Comparison of ENCODE assay signal across 8 cellular contexts in genomic region chr5:34915139-34915855, GRCh38. TPM values are rescaled to one million over a fixed set of nuclear protein-coding genes. Genes with fewer than 3 reads are reported as not detected.
DNase-seq lines count a peak whose midpoint lies in the region; ATAC-seq and TF ChIP-seq lines count a peak whose summit lies in the region.

TSS of gene BRIX1 (plus strand) at chr5:34915711. CDS start at chr5:34915739, 28 bp downstream.
TSS of gene RAD1 (minus strand) at chr5:34915504. CDS start at chr5:34914892, 612 bp downstream.

- peaks cover 82% of the 10 kb centered on the region for H3K79me2 ChIP-seq in SU-DHL-6 (ENCODE audit: insufficient read depth, low read length)

- H3K27me3 Mint-ChIP-seq in activated naive CD8-positive, alpha-beta T cell treated with anti-CD3 and anti-CD28 coated beads, Interleukin-2, amount 10 ng/mL, durations not matched to agents 7 days and 5 days: no peaks in the 10 kb centered on the region

- intact Hi-C loops in head of caudate nucleus (cut with DNase I): loop anchor here (2.0 kb wide), 1 partner anchor 14 kb away; the partner anchor contains the start of gene DNAJC21
- intact Hi-C loops in ovary (cut with DNase I): loop anchor here in 1 of 4 donors (10.0 kb wide), 1 partner anchor 1240 kb away; the partner anchor contains the start of genes LMBRD2 and SKP2

- TF ChIP-seq POLR2A in ovary (IDR thresholded peaks at IDR 0.05): peak; percentile 16

- TF ChIP-seq CTCF in GM12875 (IDR thresholded peaks at IDR 0.05; ENCODE audit: borderline replicate concordance, insufficient read depth, low read depth, low read length) (no peak), SU-DHL-6 (IDR thresholded peaks at IDR 0.05; ENCODE audit: insufficient read depth, low read length, poor library complexity, severe bottlenecking) (no peak), ovary (IDR thresholded peaks at IDR 0.05) (peak in 1 of 3 donors; percentile 50)

- 0 to 1% (median 0%) methylated on average over 61 to 67 of the region's 67 CpGs for WGBS in ovary, 3 donors
- WGBS in thymus: under 1% methylated on average over 67 of the region's 67 CpGs

- peak within 1 kb of the TSS; percentile 99 for H3K4me2 ChIP-seq in SU-DHL-6 (ENCODE audit: low read depth, low read length, poor library complexity, severe bottlenecking)

- DNase-seq in NCI-H1417 (lab: John Stamatoyannopoulos, UW) (peak; percentile 97 to 99 (median 98)), head of caudate nucleus (peak; percentile 93 to 99 (median 98)), ovary (peak; percentile 92 to 97 (median 93))
- DNase-seq in activated naive CD8-positive, alpha-beta T cell treated with anti-CD3 and anti-CD28 coated beads, Interleukin-2, amount 10 ng/mL, durations not matched to agents 7 days and 5 days: peak; percentile 95

- no peaks in the 10 kb centered on the region for H3K27me3 ChIP-seq in SU-DHL-6 (ENCODE audit: low read length)
- H3K27me3 ChIP-seq in ovary: no peaks in the 10 kb centered on the region
- H3K27me3 ChIP-seq in thymus (ENCODE audit: control insufficient read depth, insufficient read depth): no peaks in the 10 kb centered on the region

- H3K9me2 ChIP-seq in SU-DHL-6 (replicated peaks; ENCODE audit: insufficient read depth, low read length): no peaks in the 10 kb centered on the region

- H3K27ac ChIP-seq in SU-DHL-6 (ENCODE audit: low read depth, low read length) (peak within 1 kb of the TSS; percentile 80), ovary (peak within 1 kb of the TSS; percentile 49 to 90), thymus (ENCODE audit: low read depth) (peak within 1 kb of the TSS; percentile 87)

- TF ChIP-seq EP300 in ovary (IDR thresholded peaks at IDR 0.05): no peak

- H3F3A ChIP-seq in SU-DHL-6 (ENCODE audit: insufficient read depth): peaks cover 20% of the 10 kb centered on the region; the same call in 1 of the 2 replicates

- peaks cover 25% of the 10 kb centered on the region for H3K4me1 Mint-ChIP-seq in activated naive CD8-positive, alpha-beta T cell treated with anti-CD3 and anti-CD28 coated beads, Interleukin-2, amount 10 ng/mL, durations not matched to agents 7 days and 5 days

- H3K9me3 ChIP-seq in SU-DHL-6 (ENCODE audit: insufficient read depth, low read length) (no peaks in the 10 kb centered on the region), ovary (no peaks in the 10 kb centered on the region), thymus (ENCODE audit: control insufficient read depth) (no peaks in the 10 kb centered on the region)

- H3K36me3 ChIP-seq in SU-DHL-6 (ENCODE audit: low read length): peaks cover 48% of the 10 kb centered on the region
- H3K36me3 ChIP-seq in ovary: no peaks in the 10 kb centered on the region
- no peaks in the 10 kb centered on the region for H3K36me3 ChIP-seq in thymus (ENCODE audit: control insufficient read depth, insufficient read depth)

- H3K36me3 Mint-ChIP-seq in activated naive CD8-positive, alpha-beta T cell treated with anti-CD3 and anti-CD28 coated beads, Interleukin-2, amount 10 ng/mL, durations not matched to agents 7 days and 5 days: peaks cover 19% of the 10 kb centered on the region

- H3K4me1 ChIP-seq in ovary (ENCODE audit: insufficient read depth) (peaks cover 6% of the 10 kb centered on the region), thymus (ENCODE audit: control insufficient read depth, insufficient read depth, low read length) (peaks cover 14% of the 10 kb centered on the region)

- no peak within 1 kb of the TSS for H3K4me3 Mint-ChIP-seq in activated naive CD8-positive, alpha-beta T cell treated with anti-CD3 and anti-CD28 coated beads, Interleukin-2, amount 10 ng/mL, durations not matched to agents 7 days and 5 days

- POLR2A ChIA-PET in activated naive CD8-positive, alpha-beta T cell treated with anti-CD3 and anti-CD28 coated beads, Interleukin-2, amount 10 ng/mL, durations not matched to agents 7 days and 5 days (lab: Charles Lee): interaction anchor here (0.6 to 6.2 kb wide), 11 partner anchors 9 to 1238 kb away, joined by 3 to 108 read pairs (median 4); partner anchors contain the start of genes DNAJC21 and TTC23L

- H3K27ac Mint-ChIP-seq in activated naive CD8-positive, alpha-beta T cell treated with anti-CD3 and anti-CD28 coated beads, Interleukin-2, amount 10 ng/mL, durations not matched to agents 7 days and 5 days: peak within 1 kb of the TSS; percentile 40

- peak within 1 kb of the TSS; percentile 89 for H2AFZ ChIP-seq in SU-DHL-6 (ENCODE audit: low read depth, low read length, severe bottlenecking)

- peak within 1 kb of the TSS; percentile 97 for H3K9ac ChIP-seq in SU-DHL-6 (ENCODE audit: low read length)

- peak within 1 kb of the TSS; percentile 76 for H3K4me3 ChIP-seq in GM12875 (ENCODE audit: low read depth, low read length)
- H3K4me3 ChIP-seq in SU-DHL-6 (ENCODE audit: insufficient read depth, low read length, poor library complexity, severe bottlenecking): peak within 1 kb of the TSS; percentile 97
- peak within 1 kb of the TSS; percentile 87 for H3K4me3 ChIP-seq in ovary
- H3K4me3 ChIP-seq in thymus (ENCODE audit: low read length): peak within 1 kb of the TSS; percentile 66

- H4K20me1 ChIP-seq in SU-DHL-6 (ENCODE audit: low read depth, low read length): peaks cover 22% of the 10 kb centered on the region

- no peaks in the 10 kb centered on the region for H3K9me3 Mint-ChIP-seq in activated naive CD8-positive, alpha-beta T cell treated with anti-CD3 and anti-CD28 coated beads, Interleukin-2, amount 10 ng/mL, durations not matched to agents 7 days and 5 days

- peak; percentile 99 for ATAC-seq in HG02763 (IDR thresholded peaks at IDR 0.05; ENCODE audit: unreplicated experiment)
- ATAC-seq in activated naive CD8-positive, alpha-beta T cell treated with anti-CD3 and anti-CD28 coated beads, Interleukin-2, amount 10 ng/mL, durations not matched to agents 7 days and 5 days (ENCODE audit: low read depth): peak; percentile 96

RNA-seq across cellular contexts. Expression of gene BRIX1, which starts in this region (rescaled TPM):
- 10 to 100 TPM; 32.9 to 33.9 TPM for total RNA-seq in activated naive CD8-positive, alpha-beta T cell treated with anti-CD3 and anti-CD28 coated beads, Interleukin-2, amount 10 ng/mL, durations not matched to agents 7 days and 5 days
- total RNA-seq in ovary: 10 to 100 TPM; 15.5 to 33.9 (median 23.9) TPM
- 10 to 100 TPM; 17.8 to 26.9 TPM for polyA plus RNA-seq in ovary
- polyA plus RNA-seq in thymus: 32.8 TPM

RNA-seq across cellular contexts. Expression of gene RAD1, which starts in this region (rescaled TPM):
- total RNA-seq in activated naive CD8-positive, alpha-beta T cell treated with anti-CD3 and anti-CD28 coated beads, Interleukin-2, amount 10 ng/mL, durations not matched to agents 7 days and 5 days: 10 to 100 TPM; 27.6 to 30.6 TPM
- 10 to 100 TPM in 6 of 7 donors, 1 to 10 TPM in 1; 7.6 to 21.9 (median 18.5) TPM for total RNA-seq in ovary
- 10 to 100 TPM; 14.3 to 27.3 TPM for polyA plus RNA-seq in ovary
- 15.8 TPM for polyA plus RNA-seq in thymus

Comparison
In these comparisons a context has a peak if more than half of its experiments do, and no peak if none do; other contexts are left out.
1. Peak in every context shown above with its lines: DNase-seq, ATAC-seq, H3K4me3 ChIP-seq and H3K27ac ChIP-seq.